1 cellular context compared by ENCODE assay signal in the genomic region with DNA sequence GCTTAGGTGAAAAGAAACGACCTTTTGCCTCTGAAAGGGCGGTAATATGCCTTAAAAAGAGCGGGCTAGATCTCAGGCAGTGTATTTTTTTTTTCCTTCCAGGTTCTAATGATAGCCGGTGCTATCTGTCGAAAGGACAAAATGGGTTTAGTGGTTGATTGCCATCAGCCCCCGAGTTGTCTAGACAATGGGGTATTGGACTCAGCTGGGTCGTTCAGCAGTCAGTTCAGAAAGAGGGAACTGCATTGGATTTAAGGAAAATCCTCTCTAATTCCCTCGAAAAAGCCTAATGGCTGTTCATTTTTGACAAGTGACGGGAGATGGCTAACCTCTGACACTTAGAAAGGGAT.
TF ChIP-seq lines count a peak whose summit lies in the region.

No MANE protein-coding gene starts in this region.

TF ChIP-seq in WTC11, 78 proteins besides CTCF, POLR2A, EP300 and RAD21 (continued from another document):
- TF ChIP-seq, protein P1, sequence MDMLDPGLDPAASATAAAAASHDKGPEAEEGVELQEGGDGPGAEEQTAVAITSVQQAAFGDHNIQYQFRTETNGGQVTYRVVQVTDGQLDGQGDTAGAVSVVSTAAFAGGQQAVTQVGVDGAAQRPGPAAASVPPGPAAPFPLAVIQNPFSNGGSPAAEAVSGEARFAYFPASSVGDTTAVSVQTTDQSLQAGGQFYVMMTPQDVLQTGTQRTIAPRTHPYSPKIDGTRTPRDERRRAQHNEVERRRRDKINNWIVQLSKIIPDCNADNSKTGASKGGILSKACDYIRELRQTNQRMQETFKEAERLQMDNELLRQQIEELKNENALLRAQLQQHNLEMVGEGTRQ (CRISPR knock-in tag; IDR thresholded peaks at IDR 0.05): no peak
- TF ChIP-seq TEAD1 (CRISPR knock-in tag; IDR thresholded peaks at IDR 0.05): no peak
- no peak for TF ChIP-seq TEAD4 (CRISPR knock-in tag; IDR thresholded peaks at IDR 0.05)
- no peak for TF ChIP-seq AR (CRISPR knock-in tag; IDR thresholded peaks at IDR 0.05)
- TF ChIP-seq NFYB (CRISPR knock-in tag; conservative IDR thresholded peaks at IDR 0.05; ENCODE audit: low read depth): no peak
